ENCODE assay signal across 29 cellular contexts in genomic region chr7:26630941-26631580, GRCh38.
"Had no signal": no experiment of that assay in that cellular context is flagged by ENCODE, and none has a peak within 500 bp of the region (broad histone marks: within the 10 kb centered on the region; RNA-seq: fewer than 3 reads in every experiment).

No MANE protein-coding gene starts in this region.

- H3K4me3 Mint-ChIP-seq: activated CD4-positive, alpha-beta T cell treated with anti-CD3 and anti-CD28 coated beads for 36 hours; activated CD8-positive, alpha-beta T cell treated with anti-CD3 and anti-CD28 coated beads for 36 hours; activated naive CD4-positive, alpha-beta T cell treated with anti-CD3 and anti-CD28 coated beads for 36 hours; activated naive CD8-positive, alpha-beta T cell treated with anti-CD3 and anti-CD28 coated beads, Interleukin-2, amount 10 ng/mL, durations not matched to agents 7 days and 5 days; activated T-cell treated with anti-CD3 and anti-CD28 coated beads, Interleukin-2, amount 50 U/mL, for 4 hours; activated T-helper 17 cell treated with anti-CD3 and anti-CD28 coated beads, Interleukin-2, amount 50 U/mL, for 72 hours; brain had no signal

- H3K27ac ChIP-seq: ascending aorta, breast epithelium, cardiac muscle cell, colonic mucosa, epithelial cell of prostate, esophagus squamous epithelium, gastroesophageal sphincter had no signal

- H3K36me3 Mint-ChIP-seq: activated naive CD4-positive, alpha-beta T cell treated with anti-CD3 and anti-CD28 coated beads, Interleukin-2, amount 50 U/mL, for 72 hours; brain had no signal

- H3K9me3 ChIP-seq: ascending aorta, breast epithelium, colonic mucosa, esophagus squamous epithelium, gastroesophageal sphincter had no signal

- H3K9me3 Mint-ChIP-seq: activated CD8-positive, alpha-beta T cell treated with anti-CD3 and anti-CD28 coated beads for 36 hours; activated naive CD4-positive, alpha-beta T cell treated with anti-CD3 and anti-CD28 coated beads for 36 hours; activated T-cell treated with anti-CD3 and anti-CD28 coated beads, Interleukin-2, amount 50 U/mL, for 4 hours; activated T-helper 17 cell treated with anti-CD3 and anti-CD28 coated beads, Interleukin-2, amount 50 U/mL, for 72 hours had no signal

- FAIRE-seq: endometrium, endothelial cell of umbilical vein had no signal

- DNase-seq: activated CD4-positive, alpha-beta T cell treated with anti-CD3 and anti-CD28 coated beads for 36 hours; activated CD4-positive, alpha-beta T cell treated with anti-CD3 and anti-CD28 coated beads, Interleukin-2, amount 50 U/mL, for 1 hour; activated CD4-positive, alpha-beta T cell treated with anti-CD3 and anti-CD28 coated beads, Interleukin-2, amount 50 U/mL, for 48 hours; activated CD4-positive, CD25-positive, alpha-beta regulatory T cell; activated CD4-positive, CD25-positive, alpha-beta regulatory T cell treated with anti-CD3 and anti-CD28 coated beads, Interleukin-2, amount 50 U/mL, for 72 hours; activated CD8-positive, alpha-beta memory T cell treated with anti-CD3 and anti-CD28 coated beads for 24 hours; activated CD8-positive, alpha-beta T cell treated with anti-CD3 and anti-CD28 coated beads for 36 hours; activated effector memory CD4-positive, alpha-beta T cell treated with Interleukin-2 at 50 U/mL for 16 hours; activated gamma-delta T cell treated with Interleukin-2 at 50 U/mL for 16 hours; activated naive CD4-positive, alpha-beta T cell treated with anti-CD3 and anti-CD28 coated beads for 36 hours; activated naive CD8-positive, alpha-beta T cell treated with anti-CD3 and anti-CD28 coated beads, Interleukin-2, amount 10 ng/mL, durations not matched to agents 7 days and 5 days; activated T-cell treated with anti-CD3 and anti-CD28 coated beads, Interleukin-2, amount 50 U/mL, for 4 hours; central memory CD4-positive, alpha-beta T cell; cerebellar nuclear complex; colonic mucosa; effector CD8-positive, alpha-beta T cell; esophagus squamous epithelium; foreskin melanocyte; T-helper 2 cell had no signal

- H3K27me3 ChIP-seq: ascending aorta, breast epithelium, cardiac muscle cell, colonic mucosa, esophagus squamous epithelium, gastroesophageal sphincter had no signal

- H3K4me1 ChIP-seq: ascending aorta, breast epithelium, colonic mucosa, esophagus squamous epithelium, gastroesophageal sphincter had no signal

- H3K4me3 ChIP-seq: ascending aorta, breast epithelium, cardiac muscle cell, colonic mucosa, esophagus squamous epithelium, gastroesophageal sphincter had no signal

- H3K27ac Mint-ChIP-seq: activated CD4-positive, alpha-beta T cell treated with anti-CD3 and anti-CD28 coated beads for 36 hours; activated CD8-positive, alpha-beta T cell treated with anti-CD3 and anti-CD28 coated beads for 36 hours; activated naive CD4-positive, alpha-beta T cell treated with anti-CD3 and anti-CD28 coated beads for 36 hours; activated naive CD4-positive, alpha-beta T cell treated with anti-CD3 and anti-CD28 coated beads, Interleukin-2, amount 50 U/mL, for 72 hours; activated naive CD8-positive, alpha-beta T cell treated with anti-CD3 and anti-CD28 coated beads, Interleukin-2, amount 10 ng/mL, durations not matched to agents 7 days and 5 days; activated T-helper 17 cell treated with anti-CD3 and anti-CD28 coated beads, Interleukin-2, amount 50 U/mL, for 72 hours had no signal

- ATAC-seq: activated CD4-positive, alpha-beta T cell treated with anti-CD3 and anti-CD28 coated beads for 36 hours; activated CD8-positive, alpha-beta T cell treated with anti-CD3 and anti-CD28 coated beads for 36 hours; activated naive CD4-positive, alpha-beta T cell treated with anti-CD3 and anti-CD28 coated beads, Interleukin-2, amount 50 U/mL, for 72 hours; activated T-cell treated with anti-CD3 and anti-CD28 coated beads, Interleukin-2, amount 50 U/mL, for 4 hours; activated T-helper 17 cell treated with anti-CD3 and anti-CD28 coated beads, Interleukin-2, amount 50 U/mL, for 72 hours; gastroesophageal sphincter had no signal

- H3K36me3 ChIP-seq: ascending aorta, breast epithelium, cardiac muscle cell, colonic mucosa, esophagus squamous epithelium, gastroesophageal sphincter had no signal

- H3K4me1 Mint-ChIP-seq: activated CD4-positive, alpha-beta T cell treated with anti-CD3 and anti-CD28 coated beads for 36 hours; activated T-helper 17 cell treated with anti-CD3 and anti-CD28 coated beads, Interleukin-2, amount 50 U/mL, for 72 hours had no signal
